9 cellular contexts compared by ENCODE assay signal in the genomic region with DNA sequence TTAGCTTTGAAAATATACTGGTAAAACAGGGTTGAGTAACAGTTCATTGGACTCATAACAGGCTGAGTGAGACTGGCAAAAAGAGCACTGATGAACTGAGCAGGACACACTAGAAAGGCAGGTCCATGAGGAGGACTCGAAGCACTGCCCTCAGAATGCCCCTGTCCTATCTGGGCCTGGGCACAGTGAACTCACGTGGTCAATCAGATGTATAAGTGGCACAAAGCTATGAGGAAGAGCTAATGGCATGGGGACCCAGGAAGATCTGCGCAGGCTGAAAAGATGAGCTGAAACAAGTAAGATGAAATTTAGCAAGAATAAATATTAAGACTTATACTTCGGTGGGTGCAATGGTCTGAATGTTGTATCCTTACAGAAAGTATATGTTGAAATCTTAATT.
"Had no signal": no experiment of that assay in that cellular context is flagged by ENCODE, and none has a peak within 500 bp of the region (broad histone marks: within the 10 kb centered on the region; RNA-seq: fewer than 3 reads in every experiment).

No MANE protein-coding gene starts in this region.

- ATAC-seq: GM23338, HCT116 had no signal

- H3K9me3 ChIP-seq: HAP-1 had no signal

- H3K9me3 Mint-ChIP-seq: GM23338, HFFc6 had no signal

- H3K36me3 ChIP-seq: HAP-1 had no signal

- H3K27ac Mint-ChIP-seq: GM23338, H9, HFFc6 had no signal

- H3K4me1 ChIP-seq: HAP-1 had no signal

- DNase-seq: GM23248, GOT3, H7, H9, HCEC 1CT, HFFc6 had no signal

- H3K4me3 Mint-ChIP-seq: GM23338, H9, HFFc6 had no signal

- H3K27ac ChIP-seq: GM23248 had no signal

- H3K4me3 ChIP-seq: GM23248, GM23338, HAP-1 had no signal

- H3K4me1 Mint-ChIP-seq: GM23338, H9 had no signal
